Comparison of ENCODE assay signal across 1 cellular context in the genomic region with DNA sequence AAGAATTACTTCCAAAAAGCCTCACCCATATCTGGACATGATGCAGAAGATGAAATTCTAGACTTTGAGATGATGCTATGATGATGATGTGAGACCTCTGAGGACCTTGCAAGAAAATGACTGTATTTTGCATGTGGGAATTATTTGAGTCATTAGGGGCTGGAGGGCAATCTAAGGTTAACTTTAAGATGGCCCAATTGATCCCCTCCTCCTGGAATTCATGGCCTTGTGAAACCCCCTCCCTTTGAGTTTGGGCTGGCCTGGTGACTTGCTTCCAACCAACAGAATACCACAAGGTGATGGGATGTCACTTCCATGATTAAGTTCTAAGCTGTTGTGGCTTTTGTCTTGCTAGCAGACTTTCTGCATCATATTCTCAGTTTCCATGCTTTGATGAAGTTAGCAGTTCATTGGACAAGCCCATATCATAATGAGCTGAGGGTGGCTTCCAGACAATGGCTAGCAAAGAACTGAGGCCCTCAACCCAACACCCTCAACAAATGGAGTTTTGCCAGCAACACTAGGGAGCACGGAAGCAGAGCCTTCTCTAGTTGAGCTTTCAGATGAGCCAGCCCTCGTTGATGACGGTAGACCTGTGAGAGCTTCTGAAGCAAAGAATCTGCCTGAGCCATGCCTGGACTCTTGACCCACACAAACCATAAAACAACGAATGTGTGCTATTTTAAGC.
TF ChIP-seq lines count a peak whose summit lies in the region.

No MANE protein-coding gene starts in this region.

TF ChIP-seq in K562, 482 proteins besides CTCF, POLR2A, EP300 and RAD21:
- TF ChIP-seq BMI1 (IDR thresholded peaks at IDR 0.05; ENCODE audit: low read length) (0 out of 2 replicates have a peak, but pooled peaks have one; percentile 46), FOXA3 (CRISPR knock-in tag; conservative IDR thresholded peaks at IDR 0.05 in 1 of 2, IDR thresholded peaks at IDR 0.05 in 1 of 2) (no peak)
